Comparison of ENCODE assay signal across 1 cellular context in genomic region chrX:132217203-132218073, GRCh38.
A peak's percentile ranks its signal among the peaks of the same experiment; 100 is the strongest.
TF ChIP-seq lines count a peak whose summit lies in the region.

No MANE protein-coding gene starts in this region.

TF ChIP-seq in HepG2, 621 proteins besides CTCF, POLR2A, EP300 and RAD21 (continued from another document and continues in another):
- TF ChIP-seq ZFX (CRISPR knock-in tag; IDR thresholded peaks at IDR 0.05; ENCODE audit: low read depth) (peak; percentile 42; the same call in 1 of the 2 replicates), MAX (IDR thresholded peaks at IDR 0.05) (peak; percentile 31; the same call in 1 of the 2 replicates), THYN1 (CRISPR knock-in tag; IDR thresholded peaks at IDR 0.05; ENCODE audit: borderline replicate concordance, low read depth) (no peak), TEAD2 (CRISPR knock-in tag; IDR thresholded peaks at IDR 0.05) (no peak), RARA (CRISPR knock-in tag; IDR thresholded peaks at IDR 0.05) (peak; percentile 26; the same call in 1 of the 2 replicates), NONO (IDR thresholded peaks at IDR 0.05) (no peak), NONO (CRISPR knock-in tag; conservative IDR thresholded peaks at IDR 0.05) (peak; percentile 37), ZNF746 (CRISPR knock-in tag; IDR thresholded peaks at IDR 0.05) (peak; percentile 43; the same call in 1 of the 2 replicates), ZNF740 (CRISPR knock-in tag; IDR thresholded peaks at IDR 0.05) (no peak), PCBP1 (IDR thresholded peaks at IDR 0.05; ENCODE audit: borderline replicate concordance, low read depth, low read length) (0 out of 2 replicates have a peak, but pooled peaks have one; percentile 71), IRF2 (CRISPR knock-in tag; IDR thresholded peaks at IDR 0.05) (no peak), GATAD1 (CRISPR knock-in tag; IDR thresholded peaks at IDR 0.05) (peak; percentile 41; the same call in 1 of the 2 replicates), IKZF5 (CRISPR knock-in tag; IDR thresholded peaks at IDR 0.05) (0 out of 2 replicates have a peak, but pooled peaks have one; percentile 26), MIER2 (CRISPR knock-in tag; IDR thresholded peaks at IDR 0.05) (no peak), ZNF546 (CRISPR knock-in tag; conservative IDR thresholded peaks at IDR 0.05) (no peak), ARID2 (CRISPR knock-in tag; IDR thresholded peaks at IDR 0.05; ENCODE audit: borderline replicate concordance) (no peak), SOX6 (IDR thresholded peaks at IDR 0.05) (no peak), SOX6 (CRISPR knock-in tag; IDR thresholded peaks at IDR 0.05) (peak; percentile 16; the same call in 1 of the 2 replicates), TFDP1 (CRISPR knock-in tag; IDR thresholded peaks at IDR 0.05; ENCODE audit: borderline replicate concordance) (peak; percentile 44; the same call in 1 of the 2 replicates), ZNF235 (CRISPR knock-in tag; IDR thresholded peaks at IDR 0.05; ENCODE audit: borderline replicate concordance) (0 out of 2 replicates have a peak, but pooled peaks have one; percentile 19), ZFP36L2 (CRISPR knock-in tag; IDR thresholded peaks at IDR 0.05) (no peak), SRF (IDR thresholded peaks at IDR 0.05; ENCODE audit: low read depth, low read length) (no peak), ZNF777 (CRISPR knock-in tag; IDR thresholded peaks at IDR 0.05) (peak; percentile 34), NFKB2 (CRISPR knock-in tag; IDR thresholded peaks at IDR 0.05; ENCODE audit: borderline replicate concordance) (0 out of 2 replicates have a peak, but pooled peaks have one; percentile 9), ZNF574 (CRISPR knock-in tag; IDR thresholded peaks at IDR 0.05) (0 out of 2 replicates have a peak, but pooled peaks have one; percentile 18), PRDM10 (CRISPR knock-in tag; IDR thresholded peaks at IDR 0.05; ENCODE audit: low read depth) (peak; percentile 55; the same call in 1 of the 2 replicates), ZNF441 (CRISPR knock-in tag; IDR thresholded peaks at IDR 0.05; ENCODE audit: borderline replicate concordance) (0 out of 2 replicates have a peak, but pooled peaks have one; percentile 20), HOXA5 (CRISPR knock-in tag; IDR thresholded peaks at IDR 0.05) (no peak), RBFOX2 (IDR thresholded peaks at IDR 0.05; ENCODE audit: low read depth, low read length) (peak; percentile 73), RFX1 (IDR thresholded peaks at IDR 0.05) (no peak), ZNF883 (CRISPR knock-in tag; IDR thresholded peaks at IDR 0.05; ENCODE audit: not compliant biosample characterization) (peak; percentile 3), TMF1 (CRISPR knock-in tag; IDR thresholded peaks at IDR 0.05; ENCODE audit: low read depth) (no peak), YEATS2 (CRISPR knock-in tag; IDR thresholded peaks at IDR 0.05; ENCODE audit: borderline replicate concordance) (peak; percentile 16; the same call in 1 of the 2 replicates), ARID3A (IDR thresholded peaks at IDR 0.05; ENCODE audit: low read depth, low read length) (no peak), ZSCAN5A (CRISPR knock-in tag; IDR thresholded peaks at IDR 0.05; ENCODE audit: borderline replicate concordance) (no peak), ZNF672 (CRISPR knock-in tag; IDR thresholded peaks at IDR 0.05) (no peak), KIAA2018 (CRISPR knock-in tag; IDR thresholded peaks at IDR 0.05; ENCODE audit: borderline replicate concordance) (no peak), YEATS4 (CRISPR knock-in tag; IDR thresholded peaks at IDR 0.05; ENCODE audit: borderline replicate concordance) (peak; percentile 33; the same call in 1 of the 2 replicates)
